Comparison of ENCODE assay signal across 8 cellular contexts in genomic region chr21:45541221-45542039, GRCh38. TPM values are rescaled to one million over a fixed set of nuclear protein-coding genes. Genes with fewer than 3 reads are reported as not detected.
DNase-seq lines count a peak whose midpoint lies in the region; TF ChIP-seq lines count a peak whose summit lies in the region.

No MANE protein-coding gene starts in this region.

- H3K79me2 ChIP-seq in KMS-11 (ENCODE audit: insufficient read depth, low read depth): peaks cover 38% of the 10 kb centered on the region

- no peaks in the 10 kb centered on the region for H3K9me3 Mint-ChIP-seq in T-helper 2 cell treated with Interferon-gamma antibody and Interleukin-4, amounts not matched to agents 5 μg/mL and 100 μg/mL, for 36 hours

- peak overlapping the region; percentile 45 for H3K4me3 ChIP-seq in KMS-11 (IDR thresholded peaks at IDR 0.05; ENCODE audit: insufficient read depth, low read depth, low read length)
- H3K4me3 ChIP-seq in iPS-11a (ENCODE audit: low read depth, low read length): peak overlapping the region; percentile 53
- peak overlapping the region; percentile 69 for H3K4me3 ChIP-seq in skeletal muscle satellite cell (ENCODE audit: low read length)

- peaks cover 9% of the 10 kb centered on the region for H3K4me1 Mint-ChIP-seq in T-helper 2 cell treated with Interferon-gamma antibody and Interleukin-4, amounts not matched to agents 5 μg/mL and 100 μg/mL, for 36 hours (ENCODE audit: low read depth)

- no peaks in the 10 kb centered on the region for H3K36me3 Mint-ChIP-seq in T-helper 2 cell treated with Interferon-gamma antibody and Interleukin-4, amounts not matched to agents 5 μg/mL and 100 μg/mL, for 36 hours (ENCODE audit: low read depth)

- H3K4me3 Mint-ChIP-seq in T-helper 2 cell treated with Interferon-gamma antibody and Interleukin-4, amounts not matched to agents 5 μg/mL and 100 μg/mL, for 36 hours: peak overlapping the region; percentile 79

- H4K20me1 ChIP-seq in KMS-11 (ENCODE audit: insufficient read depth): no peaks in the 10 kb centered on the region

- H3K27ac Mint-ChIP-seq in T-helper 2 cell treated with Interferon-gamma antibody and Interleukin-4, amounts not matched to agents 5 μg/mL and 100 μg/mL, for 36 hours: peak overlapping the region; percentile 74

- peak overlapping the region; percentile 53 for H2AFZ ChIP-seq in KMS-11 (ENCODE audit: low read depth)

- H3K9ac ChIP-seq in KMS-11 (peak overlapping the region; percentile 95), skeletal muscle satellite cell (ENCODE audit: low read depth, low read length) (peak overlapping the region; percentile 44)

- H3K9me3 ChIP-seq in skeletal muscle satellite cell (replicated peaks; ENCODE audit: low read length): no peaks in the 10 kb centered on the region

- TF ChIP-seq CTCF in KMS-11 (conservative IDR thresholded peaks at IDR 0.05; ENCODE audit: low read depth, low read length): no peak

- H3K4me1 ChIP-seq in KMS-11 (ENCODE audit: low read depth, poor library complexity, severe bottlenecking) (no peaks in the 10 kb centered on the region), skeletal muscle satellite cell (ENCODE audit: control insufficient read depth, insufficient read depth, low read length) (peaks cover 9% of the 10 kb centered on the region)

- peak overlapping the region; percentile 74 for H3K27ac ChIP-seq in KMS-11

- H3K27me3 ChIP-seq in KMS-11 (ENCODE audit: insufficient read depth, low read depth) (no peaks in the 10 kb centered on the region), skeletal muscle satellite cell (ENCODE audit: control insufficient read depth, insufficient read depth, low read length) (peaks cover 3% of the 10 kb centered on the region)

- DNase-seq in SIG-M5 treated with dmso at 0.1 percent for 504 hours (lab: John Stamatoyannopoulos, UW; ENCODE audit: unreplicated experiment): peak; percentile 80
- DNase-seq in SIG-M5 (lab: John Stamatoyannopoulos, UW): no peak
- peak; percentile 73 for DNase-seq in T-helper 2 cell treated with Interferon-gamma antibody and Interleukin-4, amounts not matched to agents 5 μg/mL and 100 μg/mL, for 36 hours (ENCODE audit: low spot score)
- peak; percentile 69 for DNase-seq in astrocyte of the hippocampus (ENCODE audit: low read depth, low spot score)
- no peak for DNase-seq in superior temporal gyrus (ENCODE audit: extremely low spot score)

- H3K4me2 ChIP-seq in KMS-11 (peak overlapping the region; percentile 94), skeletal muscle satellite cell (ENCODE audit: low read length) (peak overlapping the region; percentile 88)

- H3K27me3 Mint-ChIP-seq in T-helper 2 cell treated with Interferon-gamma antibody and Interleukin-4, amounts not matched to agents 5 μg/mL and 100 μg/mL, for 36 hours (ENCODE audit: low read depth): no peaks in the 10 kb centered on the region

- H3K36me3 ChIP-seq in KMS-11 (ENCODE audit: insufficient read depth) (no peaks in the 10 kb centered on the region), skeletal muscle satellite cell (ENCODE audit: insufficient read depth, low read length) (no peaks in the 10 kb centered on the region)

RNA-seq across cellular contexts. Expression of gene SLC19A1, which starts 0.8 kb away (rescaled TPM):
- 12.4 and 15.5 TPM in 2 replicates for total RNA-seq in skeletal muscle satellite cell (2012; rRNA removed)

Comparison
In these comparisons a context has a peak if more than half of its experiments do, and no peak if none do; other contexts are left out.
1. DNase-seq: peak in SIG-M5 treated with dmso at 0.1 percent for 504 hours (single experiment), T-helper 2 cell treated with Interferon-gamma antibody and Interleukin-4, amounts not matched to agents 5 μg/mL and 100 μg/mL, for 36 hours (single experiment) and astrocyte of the hippocampus (single experiment); none in SIG-M5 (single experiment) and superior temporal gyrus (single experiment).
2. Peak in every context shown above with its lines, with median percentiles within 50 percentile points of each other: H3K4me3 ChIP-seq.